ENCODE assay signal across 17 cellular contexts in the genomic region with DNA sequence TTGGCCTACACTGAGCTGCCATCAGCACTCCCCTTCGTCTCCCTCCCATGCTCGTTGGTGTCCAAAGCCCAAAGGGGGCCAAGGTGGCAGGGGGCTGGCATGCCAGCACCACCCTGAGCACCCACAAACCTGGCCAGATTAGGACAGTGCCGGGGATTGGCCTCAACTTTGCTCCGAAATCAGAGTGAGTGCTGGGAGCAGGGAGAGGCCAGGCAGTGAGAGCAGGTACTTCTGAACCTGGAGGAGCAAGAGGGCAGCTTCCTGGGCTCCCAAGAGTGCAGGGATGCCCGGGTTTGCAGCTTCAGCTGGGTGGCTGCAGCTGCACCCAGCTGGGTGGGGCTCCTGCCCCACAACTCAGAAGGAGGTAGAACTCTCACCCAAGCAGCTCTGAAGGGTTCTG.
A peak's percentile ranks its signal among the peaks of the same experiment; 100 is the strongest.
DNase-seq lines count a peak whose midpoint lies in the region; ATAC-seq and TF ChIP-seq lines count a peak whose summit lies in the region.
"Had no signal": no experiment of that assay in that cellular context is flagged by ENCODE, and none has a peak within 500 bp of the region (broad histone marks: within the 10 kb centered on the region; RNA-seq: fewer than 3 reads in every experiment).

No MANE protein-coding gene starts in this region.

- no peak overlapping the region for H3K27ac ChIP-seq in gastroesophageal sphincter
- no peak overlapping the region for H3K27ac ChIP-seq in upper lobe of right lung

- no peak overlapping the region for H3K4me3 Mint-ChIP-seq in chondrocyte (ENCODE audit: unreplicated experiment)
- H3K4me3 Mint-ChIP-seq: CD4-positive, alpha-beta memory T cell; H9 had no signal

- H3K36me3 Mint-ChIP-seq in chondrocyte (ENCODE audit: low read depth) = no peaks in the 10 kb centered on the region
- H3K36me3 Mint-ChIP-seq: CD4-positive, alpha-beta memory T cell had no signal

- no peak for TF ChIP-seq EP300 in gastroesophageal sphincter (IDR thresholded peaks at IDR 0.05)

- H3K4me3 ChIP-seq in gastroesophageal sphincter (no peak overlapping the region), upper lobe of right lung (no peak overlapping the region)

- H3K9me3 ChIP-seq in gastroesophageal sphincter (peaks cover 0 to 31% (median 0%) of the 10 kb centered on the region in 3 donors), upper lobe of right lung (no peaks in the 10 kb centered on the region)

- ATAC-seq in gastroesophageal sphincter (peak; percentile 3), upper lobe of right lung (no peak)
- ATAC-seq: HCT116 had no signal

- H3K27me3 ChIP-seq in gastroesophageal sphincter = no peaks in the 10 kb centered on the region
- no peaks in the 10 kb centered on the region for H3K27me3 ChIP-seq in upper lobe of right lung

- H3K4me1 Mint-ChIP-seq in chondrocyte (ENCODE audit: low read depth) = no peaks in the 10 kb centered on the region
- H3K4me1 Mint-ChIP-seq: CD4-positive, alpha-beta memory T cell; H9 had no signal

- intact Hi-C loops in posterior vena cava (cut with DNase I) (no loop called here), upper lobe of right lung (cut with DNase I) (no loop called here)

- WGBS in gastroesophageal sphincter (ENCODE audit: low coverage in 1 of 2), 2 donors = 40% methylated on average over 1 of the region's 5 CpGs; no CpG with 5 or more reads in 1 of the 2 donors

- TF ChIP-seq CTCF in chondrocyte (IDR thresholded peaks at IDR 0.05) = no peak
- TF ChIP-seq CTCF in gastroesophageal sphincter (IDR thresholded peaks at IDR 0.05) = no peak
- no peak for TF ChIP-seq CTCF in upper lobe of right lung (IDR thresholded peaks at IDR 0.05)

- peaks cover 37% of the 10 kb centered on the region for H3K9me3 Mint-ChIP-seq in chondrocyte (ENCODE audit: low read depth)

- peaks cover 9% of the 10 kb centered on the region for H3K27me3 Mint-ChIP-seq in chondrocyte (ENCODE audit: low read depth)
- H3K27me3 Mint-ChIP-seq: CD4-positive, alpha-beta memory T cell had no signal

- DNase-seq in chondrocyte (ENCODE audit: low spot score) = peak; percentile 56
- peak; percentile 58 for DNase-seq in posterior vena cava (ENCODE audit: low spot score)
- DNase-seq in upper lobe of right lung = peak; percentile 37
- DNase-seq in cerebellar nuclear complex (lab: John Stamatoyannopoulos, UW) = no peak
- no peak for DNase-seq in NCI-H226
- DNase-seq in GOT3 (lab: John Stamatoyannopoulos, UW) = no peak
- DNase-seq in NCI-H1105 treated with DMSO at 0.1 percent for 48 hours (lab: John Stamatoyannopoulos, UW) = no peak
- DNase-seq: C1 segment of cervical spinal cord; Calu3; CD4-positive, alpha-beta memory T cell; COR-L47; DMS53; DMS79 treated with DMSO at 0.1 percent for 48 hours; GF-D8; H9 had no signal

- H3K36me3 ChIP-seq in gastroesophageal sphincter = no peaks in the 10 kb centered on the region
- no peaks in the 10 kb centered on the region for H3K36me3 ChIP-seq in upper lobe of right lung

- no peaks in the 10 kb centered on the region for H3K4me1 ChIP-seq in gastroesophageal sphincter
- no peaks in the 10 kb centered on the region for H3K4me1 ChIP-seq in upper lobe of right lung

- no peak overlapping the region for H3K27ac Mint-ChIP-seq in chondrocyte (ENCODE audit: unreplicated experiment)
- H3K27ac Mint-ChIP-seq: CD4-positive, alpha-beta memory T cell; H9 had no signal

- no peak for TF ChIP-seq POLR2A in gastroesophageal sphincter (IDR thresholded peaks at IDR 0.05)

Comparison
In these comparisons a context has a peak if more than half of its experiments do, and no peak if none do; other contexts are left out.
1. DNase-seq: peak in chondrocyte (single experiment), posterior vena cava (single experiment) and upper lobe of right lung (single experiment); none in cerebellar nuclear complex (0 of 2), NCI-H226 (single experiment), GOT3 (single experiment) and NCI-H1105 treated with DMSO at 0.1 percent for 48 hours (single experiment).